ENCODE assay signal across 9 cellular contexts in the genomic region with DNA sequence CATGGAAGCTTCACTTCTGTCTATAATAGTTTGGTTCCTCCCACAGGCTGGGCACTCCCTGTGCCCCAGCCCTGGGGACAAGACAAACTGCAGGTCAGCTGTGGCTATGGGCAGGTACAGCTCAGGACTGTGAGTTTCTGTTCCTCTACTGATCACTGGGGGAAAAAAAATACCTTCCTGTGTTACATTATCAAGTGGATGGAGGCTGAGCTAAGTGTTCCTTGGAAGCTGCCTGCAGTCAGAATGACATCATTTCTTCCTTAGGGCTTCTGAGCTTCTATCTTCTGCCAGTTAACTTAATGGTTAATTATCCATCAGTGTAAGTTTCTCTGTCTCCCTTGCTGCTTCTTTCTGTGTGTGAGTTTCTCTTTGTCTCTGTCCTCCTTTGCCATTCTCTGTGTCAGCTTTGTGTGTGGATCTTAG. TPM values are rescaled to one million over a fixed set of nuclear protein-coding genes. Genes with fewer than 3 reads are reported as not detected.
DNase-seq lines count a peak whose midpoint lies in the region; ATAC-seq and TF ChIP-seq lines count a peak whose summit lies in the region.
"Had no signal": no experiment of that assay in that cellular context is flagged by ENCODE, and none has a peak within 500 bp of the region (broad histone marks: within the 10 kb centered on the region; RNA-seq: fewer than 3 reads in every experiment).

No MANE protein-coding gene starts in this region.

- peaks cover 3% of the 10 kb centered on the region for H3K27me3 Mint-ChIP-seq in brain

- TF ChIP-seq CTCF in GM13977 (IDR thresholded peaks at IDR 0.05; ENCODE audit: extremely low read depth, insufficient read depth, missing control alignments) (no peak), GM20000 (IDR thresholded peaks at IDR 0.05; ENCODE audit: extremely low read depth, missing control alignments) (no peak), brain (conservative IDR thresholded peaks at IDR 0.05) (no peak)

- in situ Hi-C loops in GM13977 (cut with MboI; ENCODE audit: low pct_unique_long_range_greater_than_20kb, low sequenced_read_pairs, unreplicated experiment) = loop anchor here (10.0 kb wide), 1 partner anchor 102 kb away; no protein-coding TSS in a partner anchor

- DNase-seq in GM13977 (ENCODE audit: low spot score) (peak; percentile 55), GM20000 (ENCODE audit: low spot score) (peak; percentile 57), activated gamma-delta T cell treated with Interleukin-2 at 50 U/mL for 16 hours (no peak), epidermal melanocyte (ENCODE audit: insufficient read length, low spot score) (no peak), NCI-H1105 treated with DMSO at 0.1 percent for 48 hours (lab: John Stamatoyannopoulos, UW) (no peak)
- DNase-seq in effector CD4-positive, alpha-beta T cell = no peak
- DNase-seq: activated CD4-positive, alpha-beta T cell treated with anti-CD3 and anti-CD28 coated beads for 1 hour had no signal

- peak overlapping the region; percentile 24 to 76 (median 70) for H3K4me3 Mint-ChIP-seq in brain

- H3K36me3 Mint-ChIP-seq in brain = peaks cover 16% of the 10 kb centered on the region

- H3K27ac Mint-ChIP-seq in brain = peak overlapping the region; percentile 3 to 77 (median 43)

- H3K9me3 Mint-ChIP-seq in brain = peaks cover 0 to 6% (median 3%) of the 10 kb centered on the region in 5 experiments

- peaks cover 66% of the 10 kb centered on the region for H3K4me1 Mint-ChIP-seq in brain

- peak; percentile 87 for ATAC-seq in HG03378 (IDR thresholded peaks at IDR 0.05; ENCODE audit: unreplicated experiment)

RNA-seq across cellular contexts. Expression of gene RAB33A, which starts 4.6 kb away (rescaled TPM):
- 31.0 TPM for polyA plus RNA-seq in brain (ENCODE audit: insufficient read depth, low read depth, low replicate concordance)

RNA-seq across cellular contexts. Expression of gene AIFM1, which starts 10.7 kb away (rescaled TPM):
- 30.0 TPM for polyA plus RNA-seq in brain (ENCODE audit: insufficient read depth, low read depth, low replicate concordance)

Comparison
In these comparisons a context has a peak if more than half of its experiments do, and no peak if none do; other contexts are left out.
1. DNase-seq: peak in GM13977 (single experiment) and GM20000 (single experiment); none in activated gamma-delta T cell treated with Interleukin-2 at 50 U/mL for 16 hours (single experiment), effector CD4-positive, alpha-beta T cell (single experiment), epidermal melanocyte (single experiment) and NCI-H1105 treated with DMSO at 0.1 percent for 48 hours (single experiment).